Comparison of ENCODE assay signal across 8 cellular contexts in genomic region chr3:179071161-179071568, GRCh38. TPM values are rescaled to one million over a fixed set of nuclear protein-coding genes. Genes with fewer than 3 reads are reported as not detected.
DNase-seq lines count a peak whose midpoint lies in the region; ATAC-seq and TF ChIP-seq lines count a peak whose summit lies in the region.

No MANE protein-coding gene starts in this region.

- H3K27me3 ChIP-seq in KMS-11 (ENCODE audit: insufficient read depth, low read depth) (no peaks in the 10 kb centered on the region), mononuclear cell (ENCODE audit: insufficient read depth, low read length) (no peaks in the 10 kb centered on the region)

- no peaks in the 10 kb centered on the region for H3K9me3 ChIP-seq in mononuclear cell (ENCODE audit: low read depth, low read length)

- H2AFZ ChIP-seq in KMS-11 (ENCODE audit: low read depth) = peak overlapping the region; percentile 94

- H3K27ac ChIP-seq in KMS-11 (peak overlapping the region; percentile 32), coronary artery (peak overlapping the region; percentile 78 to 94)

- no peaks in the 10 kb centered on the region for H4K20me1 ChIP-seq in KMS-11 (ENCODE audit: insufficient read depth)

- H3K4me3 ChIP-seq in GM08714 (ENCODE audit: low read length) (peak overlapping the region; percentile 86), KMS-11 (IDR thresholded peaks at IDR 0.05; ENCODE audit: insufficient read depth, low read depth, low read length) (peak overlapping the region; percentile 93), coronary artery (peak overlapping the region; percentile 89), mononuclear cell (ENCODE audit: low read length) (peak overlapping the region; percentile 75)

- H3K4me1 ChIP-seq in KMS-11 (ENCODE audit: low read depth, poor library complexity, severe bottlenecking) (peaks cover 16% of the 10 kb centered on the region), mononuclear cell (ENCODE audit: insufficient read depth, low read length) (peaks cover 26% of the 10 kb centered on the region)

- peak overlapping the region; percentile 90 for H3K4me2 ChIP-seq in KMS-11

- intact Hi-C loops in posterior vena cava (cut with DNase I) = no loop called here

- peak; percentile 41 for ATAC-seq in GM21786 (IDR thresholded peaks at IDR 0.05; ENCODE audit: unreplicated experiment)

- TF ChIP-seq CTCF in KMS-11 (conservative IDR thresholded peaks at IDR 0.05; ENCODE audit: low read depth, low read length) = no peak
- TF ChIP-seq CTCF in coronary artery (IDR thresholded peaks at IDR 0.05) = no peak

- peak overlapping the region; percentile 74 for H3K9ac ChIP-seq in KMS-11

- H3K36me3 ChIP-seq in KMS-11 (ENCODE audit: insufficient read depth) = no peaks in the 10 kb centered on the region

- H3K79me2 ChIP-seq in KMS-11 (ENCODE audit: insufficient read depth, low read depth) = no peaks in the 10 kb centered on the region

- peak; percentile 28 to 29 for DNase-seq in activated CD4-positive, alpha-beta T cell treated with anti-CD3 and anti-CD28 coated beads for 24 hours (ENCODE audit: low read depth in 2 of 2)
- DNase-seq in coronary artery (ENCODE audit: low spot score) = no peak
- peak; percentile 31 for DNase-seq in stimulated activated CD8-positive, alpha-beta memory T cell treated with anti-CD3 and anti-CD28 coated beads, Interleukin-7, amount 100 ng/mL, for 24 hours (ENCODE audit: low read depth)
- DNase-seq in posterior vena cava (ENCODE audit: low spot score) = no peak

RNA-seq across cellular contexts. Expression of gene ZMAT3, which starts 0.4 kb away (rescaled TPM):
- total RNA-seq in mononuclear cell = 5.8 TPM
- 10 to 100 TPM; 27.9 to 28.4 TPM for total RNA-seq in posterior vena cava

Comparison
In these comparisons a context has a peak if more than half of its experiments do, and no peak if none do; other contexts are left out.
1. DNase-seq: peak in activated CD4-positive, alpha-beta T cell treated with anti-CD3 and anti-CD28 coated beads for 24 hours (2 of 2) and stimulated activated CD8-positive, alpha-beta memory T cell treated with anti-CD3 and anti-CD28 coated beads, Interleukin-7, amount 100 ng/mL, for 24 hours (single experiment); none in coronary artery (single experiment) and posterior vena cava (single experiment).
2. Peak in every context shown above with its lines, with median percentiles within 50 percentile points of each other: H3K4me3 ChIP-seq.